In the genomic region with DNA sequence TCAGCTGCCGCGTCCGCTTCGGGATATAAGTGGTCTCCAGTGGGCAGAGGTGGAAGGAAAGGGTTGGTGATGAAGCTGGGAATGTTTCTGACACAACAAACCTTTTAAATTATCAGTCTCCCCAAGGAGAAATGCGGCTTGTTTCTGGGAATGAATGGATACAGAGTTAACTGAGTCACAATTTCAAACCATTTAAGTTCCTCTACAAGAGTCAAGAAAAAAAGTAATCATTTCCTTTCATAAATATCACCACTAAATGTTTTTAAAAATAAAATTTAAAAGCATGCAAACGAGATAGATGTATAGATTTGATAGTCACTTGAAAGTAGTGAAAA, we compare ENCODE assay signal across 11 cellular contexts. TPM values are rescaled to one million over a fixed set of nuclear protein-coding genes. Genes with fewer than 3 reads are reported as not detected.
DNase-seq lines count a peak whose midpoint lies in the region; ATAC-seq and TF ChIP-seq lines count a peak whose summit lies in the region.
"Had no signal": no experiment of that assay in that cellular context is flagged by ENCODE, and none has a peak within 500 bp of the region (broad histone marks: within the 10 kb centered on the region; RNA-seq: fewer than 3 reads in every experiment).

No MANE protein-coding gene starts in this region.

- 22 to 56% methylated on average over 6 of the region's 6 CpGs for WGBS in transverse colon (ENCODE audit: low coverage in 1 of 2), 2 donors

- no peak for TF ChIP-seq POLR2A in transverse colon (IDR thresholded peaks at IDR 0.05)

- intact Hi-C loops in transverse colon (cut with DNase I; ENCODE audit: low total_unique reads): no loop called here
- intact Hi-C loops in activated T-helper 1 cell treated with anti-CD3 and anti-CD28 coated beads, Interleukin-12 subunit alpha, Interleukin-12 subunit beta, Interleukin-2, Interleukin-4 antibody, amounts not matched to agents 30 ng/mL and 10 ng/mL and 1 ng/mL, durations not matched to agents 14 hours and 24 hours and 36 hours (cut with micrococcal nuclease): no loop called here

- TF ChIP-seq CTCF in nephron (IDR thresholded peaks at IDR 0.05; ENCODE audit: unreplicated experiment in 3 of 3) (no peak), transverse colon (IDR thresholded peaks at IDR 0.05) (no peak)

- H3K36me3 ChIP-seq in SK-N-MC (ENCODE audit: insufficient read depth, low read length) (no peaks in the 10 kb centered on the region), transverse colon (no peaks in the 10 kb centered on the region)

- H3K4me3 Mint-ChIP-seq in nephron: peak overlapping the region; percentile 90 to 97 (median 96)
- H3K4me3 Mint-ChIP-seq in activated T-helper 1 cell treated with anti-CD3 and anti-CD28 coated beads, Interleukin-12 subunit alpha, Interleukin-12 subunit beta, Interleukin-2, Interleukin-4 antibody, amounts not matched to agents 30 ng/mL and 10 ng/mL and 1 ng/mL, durations not matched to agents 14 hours and 24 hours and 36 hours: no peak overlapping the region
- H3K4me3 Mint-ChIP-seq: naive B cell had no signal

- H3K27me3 Mint-ChIP-seq in nephron (ENCODE audit: low read depth): no peaks in the 10 kb centered on the region
- peaks cover 37% of the 10 kb centered on the region for H3K27me3 Mint-ChIP-seq in activated T-helper 1 cell treated with anti-CD3 and anti-CD28 coated beads, Interleukin-12 subunit alpha, Interleukin-12 subunit beta, Interleukin-2, Interleukin-4 antibody, amounts not matched to agents 30 ng/mL and 10 ng/mL and 1 ng/mL, durations not matched to agents 14 hours and 24 hours and 36 hours (ENCODE audit: insufficient read depth)

- H3K4me3 ChIP-seq in SK-N-MC: peak overlapping the region; percentile 77
- peak overlapping the region in 3 of 4 donors; percentile 25 to 37 (median 33) for H3K4me3 ChIP-seq in transverse colon

- peaks cover 8% of the 10 kb centered on the region for H3K36me3 Mint-ChIP-seq in nephron (ENCODE audit: low read depth)
- H3K36me3 Mint-ChIP-seq in activated T-helper 1 cell treated with anti-CD3 and anti-CD28 coated beads, Interleukin-12 subunit alpha, Interleukin-12 subunit beta, Interleukin-2, Interleukin-4 antibody, amounts not matched to agents 30 ng/mL and 10 ng/mL and 1 ng/mL, durations not matched to agents 14 hours and 24 hours and 36 hours (ENCODE audit: low read depth): no peaks in the 10 kb centered on the region
- H3K36me3 Mint-ChIP-seq: naive B cell had no signal

- no peak for TF ChIP-seq EP300 in transverse colon (IDR thresholded peaks at IDR 0.05; ENCODE audit: low read depth)

- H3K9me3 ChIP-seq in SK-N-MC (ENCODE audit: low read depth, low read length) (no peaks in the 10 kb centered on the region), transverse colon (no peaks in the 10 kb centered on the region)

- peaks cover 32% of the 10 kb centered on the region for H3K4me1 Mint-ChIP-seq in nephron
- H3K4me1 Mint-ChIP-seq in activated T-helper 1 cell treated with anti-CD3 and anti-CD28 coated beads, Interleukin-12 subunit alpha, Interleukin-12 subunit beta, Interleukin-2, Interleukin-4 antibody, amounts not matched to agents 30 ng/mL and 10 ng/mL and 1 ng/mL, durations not matched to agents 14 hours and 24 hours and 36 hours (ENCODE audit: low read depth): no peaks in the 10 kb centered on the region

- H3K9ac ChIP-seq in SK-N-MC (ENCODE audit: insufficient read length): peak overlapping the region; percentile 69

- no peak for DNase-seq in SK-N-MC (ENCODE audit: low read depth, low spot score)
- no peak for DNase-seq in epithelial cell of prostate (ENCODE audit: low read depth, low spot score)
- no peak for DNase-seq in transverse colon
- DNase-seq in activated T-helper 1 cell treated with anti-CD3 and anti-CD28 coated beads, Interleukin-12 subunit alpha, Interleukin-12 subunit beta, Interleukin-2, Interleukin-4 antibody, amounts not matched to agents 30 ng/mL and 10 ng/mL and 1 ng/mL, durations not matched to agents 14 hours and 24 hours and 36 hours (ENCODE audit: low spot score): no peak
- DNase-seq in stimulated activated CD4-positive, alpha-beta T cell treated with anti-CD3 and anti-CD28 coated beads, Interleukin-4, amount 100 ng/mL, for 4 hours: no peak
- DNase-seq: HCEC 1CT, naive B cell, NCI-H1694 treated with DMSO at 0.1 percent for 48 hours had no signal

- H3K27me3 ChIP-seq in transverse colon: no peaks in the 10 kb centered on the region

- ATAC-seq in HG03045 (IDR thresholded peaks at IDR 0.05; ENCODE audit: unreplicated experiment) (no peak), HG02870 (IDR thresholded peaks at IDR 0.05; ENCODE audit: unreplicated experiment) (no peak)

- in situ Hi-C loops in transverse colon (cut with MboI; ENCODE audit: low pct_ligation_motif_present in 1 of 4, low pct_unique_long_range_greater_than_20kb in 1 of 4, low sequenced_read_pairs in 3 of 4): loop anchor here in 1 of 4 donors (25.0 kb wide), 1 partner anchor 184 kb away; no protein-coding TSS in a partner anchor

- peaks cover 0 to 37% (median 16%) of the 10 kb centered on the region in 4 donors for H3K4me1 ChIP-seq in transverse colon

- H3K27ac ChIP-seq in SK-N-MC (peak overlapping the region; percentile 55; the same call in 1 of the 2 replicates), epithelial cell of prostate (peak overlapping the region; percentile 57), transverse colon (peak overlapping the region; percentile 70 to 82 (median 78))

- no peaks in the 10 kb centered on the region for H3K9me3 Mint-ChIP-seq in nephron
- no peaks in the 10 kb centered on the region for H3K9me3 Mint-ChIP-seq in activated T-helper 1 cell treated with anti-CD3 and anti-CD28 coated beads, Interleukin-12 subunit alpha, Interleukin-12 subunit beta, Interleukin-2, Interleukin-4 antibody, amounts not matched to agents 30 ng/mL and 10 ng/mL and 1 ng/mL, durations not matched to agents 14 hours and 24 hours and 36 hours
- H3K9me3 Mint-ChIP-seq: naive B cell had no signal

- peak overlapping the region; percentile 89 to 96 (median 94) for H3K27ac Mint-ChIP-seq in nephron
- H3K27ac Mint-ChIP-seq in activated T-helper 1 cell treated with anti-CD3 and anti-CD28 coated beads, Interleukin-12 subunit alpha, Interleukin-12 subunit beta, Interleukin-2, Interleukin-4 antibody, amounts not matched to agents 30 ng/mL and 10 ng/mL and 1 ng/mL, durations not matched to agents 14 hours and 24 hours and 36 hours: no peak overlapping the region

RNA-seq across cellular contexts. Expression of gene GASK1B, which starts 1.4 kb away (rescaled TPM):
- 10 to 100 TPM in 3 of 4 donors, 1 to 10 TPM in 1; 7.9 to 22.5 (median 14.1) TPM for total RNA-seq in transverse colon
- total RNA-seq in activated T-helper 1 cell treated with anti-CD3 and anti-CD28 coated beads, Interleukin-12 subunit alpha, Interleukin-12 subunit beta, Interleukin-2, Interleukin-4 antibody, amounts not matched to agents 30 ng/mL and 10 ng/mL and 1 ng/mL, durations not matched to agents 14 hours and 24 hours and 36 hours: not detected in 2 replicates

RNA-seq across cellular contexts. Expression of gene TMEM144, which starts 38.9 kb away (rescaled TPM):
- total RNA-seq in transverse colon: 10 to 100 TPM in 3 of 4 donors, 1 to 10 TPM in 1; 2.2 to 26.9 (median 21.2) TPM
- total RNA-seq in activated T-helper 1 cell treated with anti-CD3 and anti-CD28 coated beads, Interleukin-12 subunit alpha, Interleukin-12 subunit beta, Interleukin-2, Interleukin-4 antibody, amounts not matched to agents 30 ng/mL and 10 ng/mL and 1 ng/mL, durations not matched to agents 14 hours and 24 hours and 36 hours: not detected in 2 replicates
